10 cellular contexts compared by ENCODE assay signal in genomic region chr17:3557768-3558583, GRCh38. TPM values are rescaled to one million over a fixed set of nuclear protein-coding genes. Genes with fewer than 3 reads are reported as not detected.
DNase-seq lines count a peak whose midpoint lies in the region; ATAC-seq and TF ChIP-seq lines count a peak whose summit lies in the region.
"Had no signal": no experiment of that assay in that cellular context is flagged by ENCODE, and none has a peak within 500 bp of the region (broad histone marks: within the 10 kb centered on the region; RNA-seq: fewer than 3 reads in every experiment).

Gene TRPV3, minus strand, starts transcription at chr17:3557812. Its CDS starts 2,962 bp downstream, at chr17:3554850.

- H3K27ac ChIP-seq in Panc1 (ENCODE audit: low read length) (no peak within 1 kb of the TSS), upper lobe of left lung (no peak within 1 kb of the TSS)
- H3K27ac ChIP-seq: thyroid gland had no signal

- no peak for TF ChIP-seq EP300 in upper lobe of left lung (IDR thresholded peaks at IDR 0.05)

- POLR2A ChIA-PET in Panc1 (lab: Charles Lee): no interaction called here

- no TSS peak for BruUV-seq in Panc1 (replicated peaks; lab: Mats Ljungman, UMichigan)

- DNase-seq in BE2C: peak; percentile 35
- no peak for DNase-seq in Panc1 (ENCODE audit: low read depth, low spot score)
- DNase-seq in activated naive CD8-positive, alpha-beta T cell treated with anti-CD3 and anti-CD28 coated beads for 36 hours: peak; percentile 76
- no peak for DNase-seq in natural killer cell
- DNase-seq in upper lobe of left lung: peak; percentile 37 to 89
- DNase-seq in NCI-H2081 (lab: John Stamatoyannopoulos, UW): no peak
- no peak for DNase-seq in occipital lobe (lab: John Stamatoyannopoulos, UW)

- H3K36me3 ChIP-seq in BE2C (no peaks in the 10 kb centered on the region), Panc1 (ENCODE audit: control insufficient read depth, insufficient read depth, low read length) (no peaks in the 10 kb centered on the region), upper lobe of left lung (no peaks in the 10 kb centered on the region)
- H3K36me3 ChIP-seq: thyroid gland had no signal

- H3K27me3 ChIP-seq in BE2C (no peaks in the 10 kb centered on the region), Panc1 (ENCODE audit: control insufficient read depth, insufficient read depth, low read length) (no peaks in the 10 kb centered on the region), upper lobe of left lung (no peaks in the 10 kb centered on the region)
- H3K27me3 ChIP-seq: thyroid gland had no signal

- H3K9me3 Mint-ChIP-seq in activated naive CD8-positive, alpha-beta T cell treated with anti-CD3 and anti-CD28 coated beads for 36 hours: no peaks in the 10 kb centered on the region
- H3K9me3 Mint-ChIP-seq in natural killer cell: no peaks in the 10 kb centered on the region

- CTCF ChIA-PET in Panc1 (lab: Charles Lee): no interaction called here

- in situ Hi-C loops in Panc1 (cut with HindIII; ENCODE audit: low pct_unique_long_range_greater_than_20kb, low sequenced_read_pairs): no loop called here

- ATAC-seq in GM21619 (IDR thresholded peaks at IDR 0.05; ENCODE audit: unreplicated experiment) (peak; percentile 34), Panc1 (peak; percentile 47), natural killer cell (peak in 2 of 3 donors; percentile 36 to 44), upper lobe of left lung (ENCODE audit: low FRiP score in 2 of 2) (peak; percentile 65 to 78)

- H3K9me3 ChIP-seq in BE2C (no peaks in the 10 kb centered on the region), Panc1 (ENCODE audit: control insufficient read depth, insufficient read depth, low read depth, low read length) (no peaks in the 10 kb centered on the region), upper lobe of left lung (no peaks in the 10 kb centered on the region)
- H3K9me3 ChIP-seq: thyroid gland had no signal

- peaks cover 13% of the 10 kb centered on the region for H3K4me1 Mint-ChIP-seq in activated naive CD8-positive, alpha-beta T cell treated with anti-CD3 and anti-CD28 coated beads for 36 hours
- H3K4me1 Mint-ChIP-seq in natural killer cell: no peaks in the 10 kb centered on the region

- no peak for TF ChIP-seq POLR2A in upper lobe of left lung (IDR thresholded peaks at IDR 0.05)

- H3K4me1 ChIP-seq in BE2C (no peaks in the 10 kb centered on the region), Panc1 (ENCODE audit: control insufficient read depth, insufficient read depth, low read length) (no peaks in the 10 kb centered on the region), upper lobe of left lung (no peaks in the 10 kb centered on the region)

- WGBS in upper lobe of left lung, 2 donors: 66 to 76% methylated on average over 11 to 17 of the region's 23 CpGs

- H3K27ac Mint-ChIP-seq in activated naive CD8-positive, alpha-beta T cell treated with anti-CD3 and anti-CD28 coated beads for 36 hours: peak within 1 kb of the TSS; percentile 52
- H3K27ac Mint-ChIP-seq in natural killer cell: no peak within 1 kb of the TSS

- H3K36me3 Mint-ChIP-seq in activated naive CD8-positive, alpha-beta T cell treated with anti-CD3 and anti-CD28 coated beads for 36 hours: no peaks in the 10 kb centered on the region
- no peaks in the 10 kb centered on the region for H3K36me3 Mint-ChIP-seq in natural killer cell
- H3K36me3 Mint-ChIP-seq: brain had no signal

- H3K4me3 ChIP-seq in BE2C (ENCODE audit: low read depth, low read length) (no peak within 1 kb of the TSS), Panc1 (ENCODE audit: low read depth in 2 of 2, low read length in 2 of 2) (no peak within 1 kb of the TSS), upper lobe of left lung (no peak within 1 kb of the TSS)
- H3K4me3 ChIP-seq: thyroid gland had no signal

- intact Hi-C loops in Panc1 (cut with micrococcal nuclease; ENCODE audit: unreplicated experiment) (no loop called here), natural killer cell (cut with micrococcal nuclease) (no loop called here)

- no peak for TF ChIP-seq CTCF in BE2C (IDR thresholded peaks at IDR 0.05; ENCODE audit: low read depth, low read length)
- TF ChIP-seq CTCF in Panc1 (IDR thresholded peaks at IDR 0.05): no peak
- no peak for TF ChIP-seq CTCF in natural killer cell (IDR thresholded peaks at IDR 0.05)
- TF ChIP-seq CTCF in upper lobe of left lung (IDR thresholded peaks at IDR 0.05): no peak

- H3K4me3 Mint-ChIP-seq in activated naive CD8-positive, alpha-beta T cell treated with anti-CD3 and anti-CD28 coated beads for 36 hours: no peak within 1 kb of the TSS
- H3K4me3 Mint-ChIP-seq in natural killer cell: no peak within 1 kb of the TSS
- H3K4me3 Mint-ChIP-seq: brain had no signal

- H3K27me3 Mint-ChIP-seq in activated naive CD8-positive, alpha-beta T cell treated with anti-CD3 and anti-CD28 coated beads for 36 hours: peaks cover 5% of the 10 kb centered on the region
- H3K27me3 Mint-ChIP-seq in natural killer cell (ENCODE audit: low read depth in 2 of 2): peaks cover 0 to 8% of the 10 kb centered on the region in 2 donors

RNA-seq across cellular contexts. Expression of gene TRPV3, which starts in this region (rescaled TPM):
- 0.28 TPM for polyA plus RNA-seq in BE2C (2012; ENCODE audit: insufficient read depth, insufficient read length, low read depth)
- total RNA-seq in Panc1 (2021; ENCODE audit: unreplicated experiment) (0.31 TPM), natural killer cell (10 to 100 TPM in 1 of 3 donors, 1 to 10 TPM in 2; 5.6 to 10.3 (median 7.6) TPM), upper lobe of left lung (under 1 TPM; under 0.01 to 0.84 (median 0.28) TPM), occipital lobe (0.47 TPM)
- 0.42 TPM for polyA plus RNA-seq in Panc1 (2012; ENCODE audit: insufficient read length)
- total RNA-seq in activated naive CD8-positive, alpha-beta T cell treated with anti-CD3 and anti-CD28 coated beads for 36 hours: under 1 TPM; 0.47 to 0.64 TPM

Comparison
In these comparisons a context has a peak if more than half of its experiments do, and no peak if none do; other contexts are left out.
1. Peak in ATAC-seq in Panc1; RNA of the gene not detected or under 1 TPM.
2. Peak in DNase-seq in activated naive CD8-positive, alpha-beta T cell treated with anti-CD3 and anti-CD28 coated beads for 36 hours; RNA of the gene not detected or under 1 TPM.
3. Peak in DNase-seq and ATAC-seq in upper lobe of left lung; RNA of the gene not detected or under 1 TPM.